ENCODE assay signal across 26 cellular contexts in the genomic region with DNA sequence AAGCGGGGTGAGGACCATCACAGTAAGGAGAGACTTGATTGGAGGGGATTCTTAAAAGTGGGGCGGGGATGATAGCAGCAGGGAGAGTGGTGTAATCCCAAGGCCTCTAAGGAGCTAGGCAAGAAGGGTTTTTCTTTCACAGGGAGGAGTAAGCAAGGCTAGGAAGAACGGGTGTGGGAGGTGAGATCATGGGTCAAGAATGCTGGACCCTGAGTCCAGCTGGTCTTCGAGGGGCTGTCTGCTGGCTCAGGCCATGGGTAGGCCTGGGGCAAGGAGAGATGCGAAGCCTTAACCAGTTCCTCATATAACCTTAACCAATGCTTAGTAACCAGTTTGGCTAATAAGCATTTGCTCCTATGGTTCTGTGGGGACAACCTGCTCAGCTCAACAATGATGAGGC.
"Had no signal": no experiment of that assay in that cellular context is flagged by ENCODE, and none has a peak within 500 bp of the region (broad histone marks: within the 10 kb centered on the region; RNA-seq: fewer than 3 reads in every experiment).

No MANE protein-coding gene starts in this region.

- H3K4me3 ChIP-seq: pancreas, psoas muscle, right lobe of liver, sigmoid colon, stomach, thoracic aorta, thyroid gland, tibial nerve, upper lobe of left lung, vagina had no signal

- ATAC-seq: naive thymus-derived CD8-positive, alpha-beta T cell; natural killer cell treated with Interleukin-12 subunit alpha and Interleukin-12 subunit beta and Interleukin-15 and Interleukin-18, amount 100 ng/mL, for 72 hours; pancreas; psoas muscle; right cardiac atrium; right lobe of liver; stimulated activated effector memory CD8-positive, alpha-beta T cell treated with anti-CD3 and anti-CD28 coated beads, Interleukin-12 subunit alpha, Interleukin-12 subunit beta, amount 100 ng/mL, for 72 hours; stimulated activated naive B cell treated with anti-CD40 and anti-IgM and Interleukin-4, amounts not matched to agents 10 μg/mL and 1 μg/mL and 100 μg/mL, for 72 hours had no signal

- H3K4me1 ChIP-seq: pancreas, psoas muscle, right lobe of liver, sigmoid colon, stomach, thyroid gland, tibial nerve, upper lobe of left lung, vagina had no signal

- H3K27ac ChIP-seq: neutrophil, pancreas, psoas muscle, right lobe of liver, sigmoid colon, stomach, thoracic aorta, thyroid gland, tibial nerve, upper lobe of left lung, vagina had no signal

- DNase-seq: nephron progenitor cell; nucleus accumbens; pancreas; psoas muscle; right cardiac atrium; right lobe of liver; sigmoid colon; small intestine; stimulated activated CD4-positive, alpha-beta T cell treated with anti-CD3 and anti-CD28 coated beads, Interleukin-15, amount 100 ng/mL, for 24 hours; stimulated activated CD4-positive, alpha-beta T cell treated with anti-CD3 and anti-CD28 coated beads, Interleukin-2, amount 100 ng/mL, for 24 hours; stimulated activated CD4-positive, alpha-beta T cell treated with anti-CD3 and anti-CD28 coated beads, Interleukin-2, amount 100 ng/mL, for 48 hours; stimulated activated CD4-positive, alpha-beta T cell treated with anti-CD3 and anti-CD28 coated beads, Interleukin-4, amount 100 ng/mL, for 24 hours; stimulated activated naive B cell treated with anti-CD40 and anti-IgM and Interleukin-4, amounts not matched to agents 10 μg/mL and 1 μg/mL and 100 μg/mL, for 72 hours; stimulated activated naive CD4-positive, alpha-beta T cell treated with Interleukin-2 at 50 U/mL for 16 hours; stomach; thyroid gland; trophoblast cell; upper lobe of left lung had no signal

- H3K36me3 Mint-ChIP-seq: naive thymus-derived CD8-positive, alpha-beta T cell; natural killer cell treated with Interleukin-12 subunit alpha and Interleukin-12 subunit beta and Interleukin-15 and Interleukin-18, amount 100 ng/mL, for 72 hours; stimulated activated naive B cell treated with anti-CD40 and anti-IgM and Interleukin-4, amounts not matched to agents 10 μg/mL and 1 μg/mL and 100 μg/mL, for 72 hours had no signal

- H3K4me1 Mint-ChIP-seq: nephron progenitor cell; stimulated activated naive B cell treated with anti-CD40 and anti-IgM and Interleukin-4, amounts not matched to agents 10 μg/mL and 1 μg/mL and 100 μg/mL, for 72 hours had no signal

- H3K9me3 ChIP-seq: neutrophil, pancreas, psoas muscle, right lobe of liver, sigmoid colon, thoracic aorta, thyroid gland, upper lobe of left lung, vagina had no signal

- H3K9me3 Mint-ChIP-seq: natural killer cell treated with Interleukin-12 subunit alpha and Interleukin-12 subunit beta and Interleukin-15 and Interleukin-18, amount 100 ng/mL, for 72 hours; nephron progenitor cell; stimulated activated effector memory CD8-positive, alpha-beta T cell treated with anti-CD3 and anti-CD28 coated beads, Interleukin-12 subunit alpha, Interleukin-12 subunit beta, amount 100 ng/mL, for 72 hours had no signal

- H3K27ac Mint-ChIP-seq: natural killer cell treated with Interleukin-12 subunit alpha and Interleukin-12 subunit beta and Interleukin-15 and Interleukin-18, amount 100 ng/mL, for 72 hours; nephron progenitor cell; stimulated activated effector memory CD8-positive, alpha-beta T cell treated with anti-CD3 and anti-CD28 coated beads, Interleukin-12 subunit alpha, Interleukin-12 subunit beta, amount 100 ng/mL, for 72 hours; stimulated activated naive B cell treated with anti-CD40 and anti-IgM and Interleukin-4, amounts not matched to agents 10 μg/mL and 1 μg/mL and 100 μg/mL, for 72 hours; stimulated activated naive CD8-positive, alpha-beta T cell treated with anti-CD3 and anti-CD28 coated beads, Interleukin-15, Interleukin-2, amounts not matched to agents 100 ng/mL and 50 ng/mL, for 24 hours had no signal

- H3K4me3 Mint-ChIP-seq: natural killer cell treated with Interleukin-12 subunit alpha and Interleukin-12 subunit beta and Interleukin-15 and Interleukin-18, amount 100 ng/mL, for 72 hours; nephron progenitor cell; stimulated activated effector memory CD8-positive, alpha-beta T cell treated with anti-CD3 and anti-CD28 coated beads, Interleukin-12 subunit alpha, Interleukin-12 subunit beta, amount 100 ng/mL, for 72 hours; stimulated activated naive B cell treated with anti-CD40 and anti-IgM and Interleukin-4, amounts not matched to agents 10 μg/mL and 1 μg/mL and 100 μg/mL, for 72 hours; stimulated activated naive CD8-positive, alpha-beta T cell treated with anti-CD3 and anti-CD28 coated beads, Interleukin-15, Interleukin-2, amounts not matched to agents 100 ng/mL and 50 ng/mL, for 24 hours had no signal

- H3K27me3 ChIP-seq: neutrophil, pancreas, right lobe of liver, thyroid gland, upper lobe of left lung, vagina had no signal

- H3K36me3 ChIP-seq: neutrophil, pancreas, right lobe of liver, sigmoid colon, stomach, thoracic aorta, thyroid gland, tibial nerve, upper lobe of left lung, vagina had no signal

- H3K27me3 Mint-ChIP-seq: naive thymus-derived CD8-positive, alpha-beta T cell; stimulated activated naive B cell treated with anti-CD40 and anti-IgM and Interleukin-4, amounts not matched to agents 10 μg/mL and 1 μg/mL and 100 μg/mL, for 72 hours; stimulated activated naive CD8-positive, alpha-beta T cell treated with anti-CD3 and anti-CD28 coated beads, Interleukin-15, Interleukin-2, amounts not matched to agents 100 ng/mL and 50 ng/mL, for 24 hours had no signal
